27 cellular contexts compared by ENCODE assay signal in genomic region chr3:86938706-86939105, GRCh38. TPM values are rescaled to one million over a fixed set of nuclear protein-coding genes. Genes with fewer than 3 reads are reported as not detected.
DNase-seq lines count a peak whose midpoint lies in the region; ATAC-seq and TF ChIP-seq lines count a peak whose summit lies in the region.
"Had no signal": no experiment of that assay in that cellular context is flagged by ENCODE, and none has a peak within 500 bp of the region (broad histone marks: within the 10 kb centered on the region; RNA-seq: fewer than 3 reads in every experiment).

No MANE protein-coding gene starts in this region.

- H3K4me1 ChIP-seq in ACC112 (ENCODE audit: control insufficient read depth, insufficient read depth, low read length, unreplicated experiment): peaks cover 39% of the 10 kb centered on the region
- peaks cover 4% of the 10 kb centered on the region for H3K4me1 ChIP-seq in mesenchymal stem cell (ENCODE audit: control insufficient read depth, insufficient read depth, low read depth, low read length)
- peaks cover 17% of the 10 kb centered on the region for H3K4me1 ChIP-seq in SJCRH30
- H3K4me1 ChIP-seq: adrenal gland, esophagus squamous epithelium, upper lobe of right lung had no signal

- H3K14ac ChIP-seq in mesenchymal stem cell (ENCODE audit: low read length in 2 of 2): no peak overlapping the region

- no peaks in the 10 kb centered on the region for H3K79me2 ChIP-seq in ACC112 (ENCODE audit: control insufficient read depth, insufficient read depth, low read length, unreplicated experiment)

- no peak overlapping the region for H3K23ac ChIP-seq in mesenchymal stem cell (ENCODE audit: low read length in 2 of 2)

- no peaks in the 10 kb centered on the region for H3K79me1 ChIP-seq in mesenchymal stem cell (replicated peaks; ENCODE audit: low read length, poor library complexity, severe bottlenecking)

- TF ChIP-seq CTCF in cardiac fibroblast (IDR thresholded peaks at IDR 0.05; ENCODE audit: low read depth, low read length): no peak

- H2BK12ac ChIP-seq in mesenchymal stem cell (ENCODE audit: low read length in 2 of 2): no peak overlapping the region

- H3K4ac ChIP-seq in mesenchymal stem cell (ENCODE audit: low read depth in 1 of 2, low read length in 2 of 2): no peak overlapping the region

- peak; percentile 94 for DNase-seq in GM04503 (ENCODE audit: low read depth)
- peak; percentile 35 to 89 for DNase-seq in cardiac fibroblast (ENCODE audit: low read depth in 2 of 2)
- peak; percentile 27 for DNase-seq in mesenchymal stem cell
- no peak for DNase-seq in medulla oblongata (ENCODE audit: extremely low spot score)
- DNase-seq in SJCRH30: no peak
- DNase-seq: activated CD8-positive, alpha-beta memory T cell treated with anti-CD3 and anti-CD28 coated beads, Interleukin-2, amount 50 U/mL, for 48 hours; activated effector memory CD4-positive, alpha-beta T cell treated with anti-CD3 and anti-CD28 coated beads, Interleukin-2, amount 50 U/mL, for 16 hours; adrenal gland; CD8-positive, alpha-beta T cell; DND-41; effector memory CD8-positive, alpha-beta T cell; esophagus squamous epithelium; GOT3; hypothalamus; kidney; naive thymus-derived CD4-positive, alpha-beta T cell; NCI-H1436; NCI-H748 treated with DMSO at 0.1 percent for 48 hours; SHP77 treated with DMSO at 0.1 percent for 48 hours; stimulated activated CD4-positive, alpha-beta T cell treated with anti-CD3 and anti-CD28 coated beads, Interleukin-4, amount 100 ng/mL, for 24 hours; stomach; T-cell had no signal

- H2BK15ac ChIP-seq in mesenchymal stem cell (ENCODE audit: low read depth, poor library complexity, severe bottlenecking): no peak overlapping the region

- H2AFZ ChIP-seq in ACC112 (ENCODE audit: low read length, unreplicated experiment): no peak overlapping the region
- H2AFZ ChIP-seq in mesenchymal stem cell (ENCODE audit: low read depth, low read length): no peak overlapping the region

- H3K4me2 ChIP-seq in mesenchymal stem cell (ENCODE audit: low read length, poor library complexity, severe bottlenecking): no peak overlapping the region

- no peak overlapping the region for H4K91ac ChIP-seq in mesenchymal stem cell (ENCODE audit: low read length)

- peak overlapping the region; percentile 93 for H3K27ac ChIP-seq in ACC112 (ENCODE audit: low read depth, low read length)
- peak overlapping the region; percentile 28 for H3K27ac ChIP-seq in mesenchymal stem cell (ENCODE audit: low read length, poor library complexity, severe bottlenecking)
- H3K27ac ChIP-seq in SJCRH30: no peak overlapping the region
- H3K27ac ChIP-seq: adrenal gland, stomach had no signal

- 43% methylated on average over 2 of the region's 2 CpGs for WGBS in mesenchymal stem cell

- no peak for ATAC-seq in HG03039 (IDR thresholded peaks at IDR 0.05; ENCODE audit: unreplicated experiment)
- no peak for ATAC-seq in HG03342 (IDR thresholded peaks at IDR 0.05; ENCODE audit: unreplicated experiment)
- ATAC-seq: CD8-positive, alpha-beta T cell; effector memory CD8-positive, alpha-beta T cell; naive thymus-derived CD4-positive, alpha-beta T cell; T-cell; upper lobe of right lung had no signal

- peak overlapping the region; percentile 85 for H3K9ac ChIP-seq in mesenchymal stem cell (ENCODE audit: low read length)

- H3K9me3 ChIP-seq in mesenchymal stem cell (ENCODE audit: control insufficient read depth, low read length): no peaks in the 10 kb centered on the region
- no peaks in the 10 kb centered on the region for H3K9me3 ChIP-seq in SJCRH30 (replicated peaks)
- H3K9me3 ChIP-seq: adrenal gland, esophagus squamous epithelium, stomach, upper lobe of right lung had no signal

- H2BK5ac ChIP-seq in mesenchymal stem cell (ENCODE audit: low read depth, low read length, poor library complexity, severe bottlenecking): no peak overlapping the region

- peaks cover 26% of the 10 kb centered on the region for H3K36me3 ChIP-seq in ACC112 (ENCODE audit: insufficient read depth, low read length)
- peaks cover 3 to 28% of the 10 kb centered on the region in 2 experiments for H3K36me3 ChIP-seq in mesenchymal stem cell (ENCODE audit: control insufficient read depth in 1 of 2, insufficient read depth in 2 of 2, low read depth in 1 of 2, low read length in 2 of 2)
- peaks cover 37% of the 10 kb centered on the region for H3K36me3 ChIP-seq in SJCRH30
- H3K36me3 ChIP-seq: adrenal gland, esophagus squamous epithelium, stomach, upper lobe of right lung had no signal

- peak overlapping the region; percentile 51 for H3K4me3 ChIP-seq in ACC112 (ENCODE audit: low read depth, low read length)
- H3K4me3 ChIP-seq in cardiac fibroblast (replicated peaks in 1 of 2; ENCODE audit: low read depth in 2 of 2, low read length in 2 of 2): no peak overlapping the region
- peak overlapping the region in 1 of 2 experiments; percentile 21 for H3K4me3 ChIP-seq in mesenchymal stem cell (ENCODE audit: insufficient read depth in 1 of 2, low read depth in 1 of 2, low read length in 2 of 2)
- H3K4me3 ChIP-seq in SJCRH30: no peak overlapping the region
- H3K4me3 ChIP-seq: adrenal gland, esophagus squamous epithelium, skin epidermis, stomach, upper lobe of right lung had no signal

- no peaks in the 10 kb centered on the region for H3K27me3 ChIP-seq in ACC112 (ENCODE audit: insufficient read depth, low read length)
- no peaks in the 10 kb centered on the region for H3K27me3 ChIP-seq in mesenchymal stem cell (ENCODE audit: control insufficient read depth in 1 of 2, insufficient read depth in 1 of 2, low read length in 2 of 2)
- no peaks in the 10 kb centered on the region for H3K27me3 ChIP-seq in SJCRH30
- H3K27me3 ChIP-seq: adrenal gland, esophagus squamous epithelium, stomach, upper lobe of right lung had no signal

- H2BK120ac ChIP-seq in mesenchymal stem cell (ENCODE audit: low read depth, low read length): no peak overlapping the region

- no peak overlapping the region for H2AK5ac ChIP-seq in mesenchymal stem cell (ENCODE audit: low read length, severe bottlenecking)

- H4K8ac ChIP-seq in mesenchymal stem cell (ENCODE audit: low read length): no peak overlapping the region

- no peak overlapping the region for H3K18ac ChIP-seq in mesenchymal stem cell (ENCODE audit: low read depth in 1 of 2, low read length in 2 of 2)

RNA-seq across cellular contexts. Expression of gene VGLL3, which starts 52.2 kb away (rescaled TPM):
- polyA plus RNA-seq in mesenchymal stem cell (2013, experiment 1 of 2): 16.7 TPM
- polyA plus RNA-seq in mesenchymal stem cell (2013, experiment 2 of 2): 13.8 TPM
- total RNA-seq in SJCRH30 (2014; rRNA removed; shearing (Covaris generic)): 77.4 and 86.6 TPM in 2 replicates
- total RNA-seq: CD8-positive, alpha-beta T cell had no signal
- polyA plus RNA-seq: naive thymus-derived CD4-positive, alpha-beta T cell had no signal

Comparison
In these comparisons a context has a peak if more than half of its experiments do, and no peak if none do; other contexts are left out.
1. DNase-seq: peak in GM04503 (single experiment), cardiac fibroblast (2 of 2) and mesenchymal stem cell (single experiment); none in medulla oblongata (single experiment) and SJCRH30 (0 of 2).